In the genomic region with DNA sequence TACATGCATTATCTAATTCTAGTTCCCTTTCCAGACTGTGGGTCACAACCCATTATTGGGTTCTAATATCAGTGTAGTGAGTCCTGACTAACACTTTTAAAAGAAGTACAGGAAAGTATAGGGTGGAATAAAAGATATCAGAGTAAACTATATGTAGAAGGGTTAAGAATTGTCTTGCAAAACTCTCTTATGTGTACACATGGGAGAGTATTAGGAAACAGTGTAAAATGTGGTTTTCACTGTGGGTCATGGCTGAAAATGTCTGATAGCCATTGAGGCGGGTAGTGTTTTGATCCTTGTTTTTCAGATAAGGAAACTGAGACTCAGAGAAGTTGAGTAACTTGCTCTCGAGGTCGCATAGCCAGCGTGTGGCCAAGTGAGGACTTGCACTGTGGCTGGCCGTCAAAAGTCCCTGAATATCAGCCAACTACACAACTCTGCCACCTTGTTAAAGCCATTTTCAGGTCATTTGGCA, we compare ENCODE assay signal across 1 cellular context.
TF ChIP-seq lines count a peak whose summit lies in the region.

No MANE protein-coding gene starts in this region.

TF ChIP-seq in HepG2, 621 proteins besides CTCF, POLR2A, EP300 and RAD21 (continued from another document and continues in another):
- TF ChIP-seq, protein P1, sequence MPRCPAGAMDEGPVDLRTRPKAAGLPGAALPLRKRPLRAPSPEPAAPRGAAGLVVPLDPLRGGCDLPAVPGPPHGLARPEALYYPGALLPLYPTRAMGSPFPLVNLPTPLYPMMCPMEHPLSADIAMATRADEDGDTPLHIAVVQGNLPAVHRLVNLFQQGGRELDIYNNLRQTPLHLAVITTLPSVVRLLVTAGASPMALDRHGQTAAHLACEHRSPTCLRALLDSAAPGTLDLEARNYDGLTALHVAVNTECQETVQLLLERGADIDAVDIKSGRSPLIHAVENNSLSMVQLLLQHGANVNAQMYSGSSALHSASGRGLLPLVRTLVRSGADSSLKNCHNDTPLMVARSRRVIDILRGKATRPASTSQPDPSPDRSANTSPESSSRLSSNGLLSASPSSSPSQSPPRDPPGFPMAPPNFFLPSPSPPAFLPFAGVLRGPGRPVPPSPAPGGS (CRISPR knock-in tag; IDR thresholded peaks at IDR 0.05): no peak
- TF ChIP-seq ZBTB7A (CRISPR knock-in tag; IDR thresholded peaks at IDR 0.05) (no peak), ERF (CRISPR knock-in tag; IDR thresholded peaks at IDR 0.05) (no peak), SMC3 (IDR thresholded peaks at IDR 0.05; ENCODE audit: low read length) (0 out of 2 replicates have a peak, but pooled peaks have one; percentile 7), NCOA5 (CRISPR knock-in tag; IDR thresholded peaks at IDR 0.05) (no peak), CBX1 (IDR thresholded peaks at IDR 0.05; ENCODE audit: low read depth) (no peak), ZNF121 (CRISPR knock-in tag; IDR thresholded peaks at IDR 0.05) (no peak), CREM (IDR thresholded peaks at IDR 0.05) (peak; percentile 42; the same call in 1 of the 2 replicates), CREM (CRISPR knock-in tag; IDR thresholded peaks at IDR 0.05) (no peak), ZNF816 (CRISPR knock-in tag; IDR thresholded peaks at IDR 0.05; ENCODE audit: borderline replicate concordance) (no peak), MEF2D (CRISPR knock-in tag; IDR thresholded peaks at IDR 0.05) (no peak), ZSCAN20 (CRISPR knock-in tag; IDR thresholded peaks at IDR 0.05; ENCODE audit: borderline replicate concordance) (no peak), RCOR2 (CRISPR knock-in tag; IDR thresholded peaks at IDR 0.05) (peak; percentile 52; the same call in 1 of the 2 replicates), POLR2AphosphoS2 (IDR thresholded peaks at IDR 0.05; ENCODE audit: low read depth, low read length) (no peak), FIP1L1 (IDR thresholded peaks at IDR 0.05; ENCODE audit: borderline replicate concordance, insufficient read depth, low read depth, low read length) (no peak), ZNF33B (CRISPR knock-in tag; IDR thresholded peaks at IDR 0.05) (no peak), ZNF670 (CRISPR knock-in tag; IDR thresholded peaks at IDR 0.05; ENCODE audit: borderline replicate concordance) (no peak), BHLHE40 (IDR thresholded peaks at IDR 0.05; ENCODE audit: low read length) (no peak), ZNF180 (CRISPR knock-in tag; IDR thresholded peaks at IDR 0.05; ENCODE audit: borderline replicate concordance, low read depth) (no peak), SOX13 (IDR thresholded peaks at IDR 0.05) (no peak), SOX13 (CRISPR knock-in tag; conservative IDR thresholded peaks at IDR 0.05 in 1 of 2, IDR thresholded peaks at IDR 0.05 in 1 of 2) (peak in 1 of 2 experiments; percentile 69; a peak in 2 of 4 replicates), ZNF260 (CRISPR knock-in tag; IDR thresholded peaks at IDR 0.05; ENCODE audit: borderline replicate concordance, low read depth) (peak; percentile 100), RXRA (CRISPR knock-in tag; IDR thresholded peaks at IDR 0.05) (peak; percentile 44; the same call in 1 of the 2 replicates), ZNF564 (CRISPR knock-in tag; IDR thresholded peaks at IDR 0.05) (no peak), ESRRA (CRISPR knock-in tag; IDR thresholded peaks at IDR 0.05; ENCODE audit: low read depth) (no peak), CEBPB (IDR thresholded peaks at IDR 0.05; ENCODE audit: borderline replicate concordance, low read depth, low read length) (peak; percentile 63), ZNF354B (CRISPR knock-in tag; IDR thresholded peaks at IDR 0.05) (no peak), REXO4 (CRISPR knock-in tag; IDR thresholded peaks at IDR 0.05; ENCODE audit: borderline replicate concordance) (no peak), PHF5A (CRISPR knock-in tag; IDR thresholded peaks at IDR 0.05; ENCODE audit: low read depth, unreplicated experiment) (no peak), PRMT3 (CRISPR knock-in tag; IDR thresholded peaks at IDR 0.05; ENCODE audit: borderline replicate concordance, low read depth) (no peak), ZNF674 (CRISPR knock-in tag; IDR thresholded peaks at IDR 0.05; ENCODE audit: low read depth) (no peak)
- TF ChIP-seq, protein P2, sequence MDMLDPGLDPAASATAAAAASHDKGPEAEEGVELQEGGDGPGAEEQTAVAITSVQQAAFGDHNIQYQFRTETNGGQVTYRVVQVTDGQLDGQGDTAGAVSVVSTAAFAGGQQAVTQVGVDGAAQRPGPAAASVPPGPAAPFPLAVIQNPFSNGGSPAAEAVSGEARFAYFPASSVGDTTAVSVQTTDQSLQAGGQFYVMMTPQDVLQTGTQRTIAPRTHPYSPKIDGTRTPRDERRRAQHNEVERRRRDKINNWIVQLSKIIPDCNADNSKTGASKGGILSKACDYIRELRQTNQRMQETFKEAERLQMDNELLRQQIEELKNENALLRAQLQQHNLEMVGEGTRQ (IDR thresholded peaks at IDR 0.05; ENCODE audit: low read depth, low read length): no peak
- TF ChIP-seq, protein P2 (CRISPR knock-in tag; IDR thresholded peaks at IDR 0.05; ENCODE audit: borderline replicate concordance): no peak
- TF ChIP-seq, protein P3, sequence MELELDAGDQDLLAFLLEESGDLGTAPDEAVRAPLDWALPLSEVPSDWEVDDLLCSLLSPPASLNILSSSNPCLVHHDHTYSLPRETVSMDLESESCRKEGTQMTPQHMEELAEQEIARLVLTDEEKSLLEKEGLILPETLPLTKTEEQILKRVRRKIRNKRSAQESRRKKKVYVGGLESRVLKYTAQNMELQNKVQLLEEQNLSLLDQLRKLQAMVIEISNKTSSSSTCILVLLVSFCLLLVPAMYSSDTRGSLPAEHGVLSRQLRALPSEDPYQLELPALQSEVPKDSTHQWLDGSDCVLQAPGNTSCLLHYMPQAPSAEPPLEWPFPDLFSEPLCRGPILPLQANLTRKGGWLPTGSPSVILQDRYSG (CRISPR knock-in tag; IDR thresholded peaks at IDR 0.05): no peak
- TF ChIP-seq, protein P4, sequence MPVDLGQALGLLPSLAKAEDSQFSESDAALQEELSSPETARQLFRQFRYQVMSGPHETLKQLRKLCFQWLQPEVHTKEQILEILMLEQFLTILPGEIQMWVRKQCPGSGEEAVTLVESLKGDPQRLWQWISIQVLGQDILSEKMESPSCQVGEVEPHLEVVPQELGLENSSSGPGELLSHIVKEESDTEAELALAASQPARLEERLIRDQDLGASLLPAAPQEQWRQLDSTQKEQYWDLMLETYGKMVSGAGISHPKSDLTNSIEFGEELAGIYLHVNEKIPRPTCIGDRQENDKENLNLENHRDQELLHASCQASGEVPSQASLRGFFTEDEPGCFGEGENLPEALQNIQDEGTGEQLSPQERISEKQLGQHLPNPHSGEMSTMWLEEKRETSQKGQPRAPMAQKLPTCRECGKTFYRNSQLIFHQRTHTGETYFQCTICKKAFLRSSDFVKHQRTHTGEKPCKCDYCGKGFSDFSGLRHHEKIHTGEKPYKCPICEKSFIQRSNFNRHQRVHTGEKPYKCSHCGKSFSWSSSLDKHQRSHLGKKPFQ (CRISPR knock-in tag; IDR thresholded peaks at IDR 0.05; ENCODE audit: insufficient replicate concordance): no peak
- TF ChIP-seq, protein P5, sequence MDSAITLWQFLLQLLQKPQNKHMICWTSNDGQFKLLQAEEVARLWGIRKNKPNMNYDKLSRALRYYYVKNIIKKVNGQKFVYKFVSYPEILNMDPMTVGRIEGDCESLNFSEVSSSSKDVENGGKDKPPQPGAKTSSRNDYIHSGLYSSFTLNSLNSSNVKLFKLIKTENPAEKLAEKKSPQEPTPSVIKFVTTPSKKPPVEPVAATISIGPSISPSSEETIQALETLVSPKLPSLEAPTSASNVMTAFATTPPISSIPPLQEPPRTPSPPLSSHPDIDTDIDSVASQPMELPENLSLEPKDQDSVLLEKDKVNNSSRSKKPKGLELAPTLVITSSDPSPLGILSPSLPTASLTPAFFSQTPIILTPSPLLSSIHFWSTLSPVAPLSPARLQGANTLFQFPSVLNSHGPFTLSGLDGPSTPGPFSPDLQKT (CRISPR knock-in tag; IDR thresholded peaks at IDR 0.05; ENCODE audit: borderline replicate concordance): no peak
- TF ChIP-seq, protein P6, sequence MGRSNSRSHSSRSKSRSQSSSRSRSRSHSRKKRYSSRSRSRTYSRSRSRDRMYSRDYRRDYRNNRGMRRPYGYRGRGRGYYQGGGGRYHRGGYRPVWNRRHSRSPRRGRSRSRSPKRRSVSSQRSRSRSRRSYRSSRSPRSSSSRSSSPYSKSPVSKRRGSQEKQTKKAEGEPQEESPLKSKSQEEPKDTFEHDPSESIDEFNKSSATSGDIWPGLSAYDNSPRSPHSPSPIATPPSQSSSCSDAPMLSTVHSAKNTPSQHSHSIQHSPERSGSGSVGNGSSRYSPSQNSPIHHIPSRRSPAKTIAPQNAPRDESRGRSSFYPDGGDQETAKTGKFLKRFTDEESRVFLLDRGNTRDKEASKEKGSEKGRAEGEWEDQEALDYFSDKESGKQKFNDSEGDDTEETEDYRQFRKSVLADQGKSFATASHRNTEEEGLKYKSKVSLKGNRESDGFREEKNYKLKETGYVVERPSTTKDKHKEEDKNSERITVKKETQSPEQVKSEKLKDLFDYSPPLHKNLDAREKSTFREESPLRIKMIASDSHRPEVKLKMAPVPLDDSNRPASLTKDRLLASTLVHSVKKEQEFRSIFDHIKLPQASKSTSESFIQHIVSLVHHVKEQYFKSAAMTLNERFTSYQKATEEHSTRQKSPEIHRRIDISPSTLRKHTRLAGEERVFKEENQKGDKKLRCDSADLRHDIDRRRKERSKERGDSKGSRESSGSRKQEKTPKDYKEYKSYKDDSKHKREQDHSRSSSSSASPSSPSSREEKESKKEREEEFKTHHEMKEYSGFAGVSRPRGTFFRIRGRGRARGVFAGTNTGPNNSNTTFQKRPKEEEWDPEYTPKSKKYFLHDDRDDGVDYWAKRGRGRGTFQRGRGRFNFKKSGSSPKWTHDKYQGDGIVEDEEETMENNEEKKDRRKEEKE (IDR thresholded peaks at IDR 0.05): no peak
- TF ChIP-seq, protein P7, sequence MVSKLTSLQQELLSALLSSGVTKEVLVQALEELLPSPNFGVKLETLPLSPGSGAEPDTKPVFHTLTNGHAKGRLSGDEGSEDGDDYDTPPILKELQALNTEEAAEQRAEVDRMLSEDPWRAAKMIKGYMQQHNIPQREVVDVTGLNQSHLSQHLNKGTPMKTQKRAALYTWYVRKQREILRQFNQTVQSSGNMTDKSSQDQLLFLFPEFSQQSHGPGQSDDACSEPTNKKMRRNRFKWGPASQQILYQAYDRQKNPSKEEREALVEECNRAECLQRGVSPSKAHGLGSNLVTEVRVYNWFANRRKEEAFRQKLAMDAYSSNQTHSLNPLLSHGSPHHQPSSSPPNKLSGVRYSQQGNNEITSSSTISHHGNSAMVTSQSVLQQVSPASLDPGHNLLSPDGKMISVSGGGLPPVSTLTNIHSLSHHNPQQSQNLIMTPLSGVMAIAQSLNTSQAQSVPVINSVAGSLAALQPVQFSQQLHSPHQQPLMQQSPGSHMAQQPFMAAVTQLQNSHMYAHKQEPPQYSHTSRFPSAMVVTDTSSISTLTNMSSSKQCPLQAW (CRISPR knock-in tag; IDR thresholded peaks at IDR 0.05): 0 out of 2 replicates have a peak, but pooled peaks have one; percentile 30
- TF ChIP-seq, protein P8, sequence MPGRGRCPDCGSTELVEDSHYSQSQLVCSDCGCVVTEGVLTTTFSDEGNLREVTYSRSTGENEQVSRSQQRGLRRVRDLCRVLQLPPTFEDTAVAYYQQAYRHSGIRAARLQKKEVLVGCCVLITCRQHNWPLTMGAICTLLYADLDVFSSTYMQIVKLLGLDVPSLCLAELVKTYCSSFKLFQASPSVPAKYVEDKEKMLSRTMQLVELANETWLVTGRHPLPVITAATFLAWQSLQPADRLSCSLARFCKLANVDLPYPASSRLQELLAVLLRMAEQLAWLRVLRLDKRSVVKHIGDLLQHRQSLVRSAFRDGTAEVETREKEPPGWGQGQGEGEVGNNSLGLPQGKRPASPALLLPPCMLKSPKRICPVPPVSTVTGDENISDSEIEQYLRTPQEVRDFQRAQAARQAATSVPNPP (CRISPR knock-in tag; IDR thresholded peaks at IDR 0.05): no peak
- TF ChIP-seq, protein P9, sequence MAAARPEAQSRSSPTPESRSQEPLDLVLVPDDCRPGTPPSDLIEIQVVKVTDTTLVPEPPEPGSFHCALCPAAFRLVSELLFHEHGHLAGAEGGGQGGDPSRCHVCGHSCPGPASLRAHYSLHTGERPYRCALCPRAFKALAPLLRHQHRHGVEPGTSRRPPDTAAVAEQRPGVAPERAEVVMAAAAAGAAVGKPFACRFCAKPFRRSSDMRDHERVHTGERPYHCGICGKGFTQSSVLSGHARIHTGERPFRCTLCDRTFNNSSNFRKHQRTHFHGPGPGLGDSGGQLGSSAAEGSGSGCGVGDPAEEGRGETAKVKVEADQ (CRISPR knock-in tag; IDR thresholded peaks at IDR 0.05; ENCODE audit: borderline replicate concordance): no peak
- TF ChIP-seq, protein P10, sequence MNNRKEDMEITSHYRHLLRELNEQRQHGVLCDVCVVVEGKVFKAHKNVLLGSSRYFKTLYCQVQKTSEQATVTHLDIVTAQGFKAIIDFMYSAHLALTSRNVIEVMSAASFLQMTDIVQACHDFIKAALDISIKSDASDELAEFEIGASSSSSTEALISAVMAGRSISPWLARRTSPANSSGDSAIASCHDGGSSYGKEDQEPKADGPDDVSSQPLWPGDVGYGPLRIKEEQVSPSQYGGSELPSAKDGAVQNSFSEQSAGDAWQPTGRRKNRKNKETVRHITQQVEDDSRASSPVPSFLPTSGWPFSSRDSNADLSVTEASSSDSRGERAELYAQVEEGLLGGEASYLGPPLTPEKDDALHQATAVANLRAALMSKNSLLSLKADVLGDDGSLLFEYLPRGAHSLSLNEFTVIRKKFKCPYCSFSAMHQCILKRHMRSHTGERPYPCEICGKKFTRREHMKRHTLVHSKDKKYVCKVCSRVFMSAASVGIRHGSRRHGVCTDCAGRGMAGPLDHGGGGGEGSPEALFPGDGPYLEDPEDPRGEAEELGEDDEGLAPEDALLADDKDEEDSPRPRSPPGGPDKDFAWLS (CRISPR knock-in tag; IDR thresholded peaks at IDR 0.05; ENCODE audit: borderline replicate concordance): no peak
- TF ChIP-seq, protein P11, sequence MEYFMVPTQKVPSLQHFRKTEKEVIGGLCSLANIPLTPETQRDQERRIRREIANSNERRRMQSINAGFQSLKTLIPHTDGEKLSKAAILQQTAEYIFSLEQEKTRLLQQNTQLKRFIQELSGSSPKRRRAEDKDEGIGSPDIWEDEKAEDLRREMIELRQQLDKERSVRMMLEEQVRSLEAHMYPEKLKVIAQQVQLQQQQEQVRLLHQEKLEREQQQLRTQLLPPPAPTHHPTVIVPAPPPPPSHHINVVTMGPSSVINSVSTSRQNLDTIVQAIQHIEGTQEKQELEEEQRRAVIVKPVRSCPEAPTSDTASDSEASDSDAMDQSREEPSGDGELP (IDR thresholded peaks at IDR 0.05; ENCODE audit: borderline replicate concordance, low read depth): no peak
- TF ChIP-seq, protein P12, sequence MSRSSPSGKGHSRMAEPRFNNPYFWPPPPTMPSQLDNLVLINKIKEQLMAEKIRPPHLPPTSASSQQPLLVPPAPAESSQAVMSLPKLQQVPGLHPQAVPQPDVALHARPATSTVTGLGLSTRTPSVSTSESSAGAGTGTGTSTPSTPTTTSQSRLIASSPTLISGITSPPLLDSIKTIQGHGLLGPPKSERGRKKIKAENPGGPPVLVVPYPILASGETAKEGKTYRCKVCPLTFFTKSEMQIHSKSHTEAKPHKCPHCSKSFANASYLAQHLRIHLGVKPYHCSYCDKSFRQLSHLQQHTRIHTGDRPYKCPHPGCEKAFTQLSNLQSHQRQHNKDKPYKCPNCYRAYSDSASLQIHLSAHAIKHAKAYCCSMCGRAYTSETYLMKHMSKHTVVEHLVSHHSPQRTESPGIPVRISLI (CRISPR knock-in tag; IDR thresholded peaks at IDR 0.05; ENCODE audit: borderline replicate concordance): no peak
